ENCODE assay signal across 8 cellular contexts in the genomic region with DNA sequence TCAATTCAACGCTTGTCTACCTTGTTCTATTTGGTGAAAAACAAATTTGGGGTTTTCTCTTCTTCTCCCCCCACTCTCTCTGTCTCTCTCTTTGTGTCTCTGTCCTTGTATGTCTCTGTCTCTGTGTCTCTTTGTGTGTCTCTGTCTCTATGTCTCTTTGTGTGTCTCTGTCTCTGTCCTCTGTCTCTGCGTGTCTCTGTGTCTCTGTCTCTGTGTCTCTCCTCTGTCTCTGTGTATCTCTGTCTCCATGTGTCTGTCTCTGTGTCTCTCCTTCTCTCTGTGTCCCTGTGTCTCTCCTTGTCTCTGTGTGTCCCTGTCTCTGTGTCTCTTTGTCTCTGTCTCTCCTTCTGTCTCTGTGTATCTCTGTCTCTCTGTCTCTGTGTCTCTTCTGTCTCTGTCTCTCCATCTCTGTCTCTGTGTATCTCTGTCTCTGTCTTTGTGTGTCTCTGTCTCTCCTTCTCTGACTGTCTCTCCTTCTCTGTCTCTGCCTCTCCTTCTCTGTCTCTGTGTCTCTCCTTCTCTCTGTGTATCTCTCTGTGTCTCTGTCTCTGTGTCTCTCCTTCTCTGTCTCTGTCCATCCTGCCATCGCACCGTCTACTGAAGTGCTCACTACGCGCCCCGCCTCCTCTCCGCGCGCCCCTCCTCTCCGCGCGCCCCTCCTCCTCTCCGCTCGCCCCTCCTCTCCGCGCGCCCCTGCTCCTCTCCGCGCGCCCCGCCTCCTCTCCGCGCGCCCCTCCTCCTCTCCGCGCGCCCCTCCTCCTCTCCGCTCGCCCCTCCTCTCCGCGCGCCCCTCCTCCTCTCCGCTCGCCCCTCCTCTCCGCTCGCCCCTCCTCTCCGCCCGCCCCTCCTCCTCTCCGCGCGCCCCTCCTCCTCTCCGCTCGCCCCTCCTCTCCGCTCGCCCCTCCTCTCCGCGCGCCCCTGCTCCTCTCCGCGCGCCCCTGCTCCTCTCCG. TPM values are rescaled to one million over a fixed set of nuclear protein-coding genes. Genes with fewer than 3 reads are reported as not detected.
DNase-seq lines count a peak whose midpoint lies in the region; ATAC-seq, FAIRE-seq and TF ChIP-seq lines count a peak whose summit lies in the region.

No MANE protein-coding gene starts in this region.

- TF ChIP-seq EP300 in HepG2 (IDR thresholded peaks at IDR 0.05; ENCODE audit: low read depth in 2 of 2, low read length in 2 of 2) (no peak), HepG2 (CRISPR knock-in tag; IDR thresholded peaks at IDR 0.05; ENCODE audit: borderline replicate concordance) (no peak)

- no peak overlapping the region for H3K9ac ChIP-seq in HepG2 (ENCODE audit: insufficient read depth, low read depth, low read length)

- BruUV-seq in HepG2 (replicated peaks; lab: Mats Ljungman, UMichigan), result no TSS peak

- intact Hi-C loops in HepG2 (cut with micrococcal nuclease; ENCODE audit: unreplicated experiment) (no loop called here), upper lobe of right lung (cut with DNase I) (no loop called here), testis (cut with DNase I; ENCODE audit: low total_unique reads) (no loop called here)

- TF ChIP-seq CTCF in HepG2 (CRISPR knock-in tag; IDR thresholded peaks at IDR 0.05) (no peak), upper lobe of right lung (IDR thresholded peaks at IDR 0.05) (no peak), testis (IDR thresholded peaks at IDR 0.05) (no peak)

- H3K27ac ChIP-seq in HepG2 (ENCODE audit: extremely low read length, insufficient read depth, low read length) (no peak overlapping the region), upper lobe of right lung (no peak overlapping the region), testis (no peak overlapping the region)

- CTCF ChIA-PET in HepG2 (lab: Yijun Ruan, JAX; ENCODE audit: low intra/inter-chr PET ratio, low total read pairs), result no interaction called here

- peak overlapping the region; percentile 33 for H3K4me2 ChIP-seq in HepG2 (ENCODE audit: low read depth, low read length)

- H3K4me1 Mint-ChIP-seq in activated naive CD8-positive, alpha-beta T cell treated with anti-CD3 and anti-CD28 coated beads, Interleukin-2, amount 10 ng/mL, durations not matched to agents 7 days and 5 days, result peaks cover 22% of the 10 kb centered on the region

- peaks cover 49% of the 10 kb centered on the region for H3K27me3 Mint-ChIP-seq in activated naive CD8-positive, alpha-beta T cell treated with anti-CD3 and anti-CD28 coated beads, Interleukin-2, amount 10 ng/mL, durations not matched to agents 7 days and 5 days

- DNase-seq in EL (peak; percentile 63), NCI-H1417 treated with DMSO at 0.1 percent for 48 hours (lab: John Stamatoyannopoulos, UW) (peak; percentile 22), HepG2 (ENCODE audit: low spot score) (no peak), upper lobe of right lung (no peak), testis (no peak)
- no peak for DNase-seq in activated naive CD8-positive, alpha-beta T cell treated with anti-CD3 and anti-CD28 coated beads, Interleukin-2, amount 10 ng/mL, durations not matched to agents 7 days and 5 days

- H4K20me1 ChIP-seq in HepG2 (ENCODE audit: insufficient read depth, low read length), result no peaks in the 10 kb centered on the region

- TF ChIP-seq POLR2A in HepG2 (IDR thresholded peaks at IDR 0.05; ENCODE audit: insufficient read depth in 1 of 2, low read depth in 2 of 2, low read length in 2 of 2) (no peak), testis (IDR thresholded peaks at IDR 0.05) (no peak)

- H3K4me3 Mint-ChIP-seq in activated naive CD8-positive, alpha-beta T cell treated with anti-CD3 and anti-CD28 coated beads, Interleukin-2, amount 10 ng/mL, durations not matched to agents 7 days and 5 days, result peak overlapping the region; percentile 79

- POLR2A ChIA-PET in activated naive CD8-positive, alpha-beta T cell treated with anti-CD3 and anti-CD28 coated beads, Interleukin-2, amount 10 ng/mL, durations not matched to agents 7 days and 5 days (lab: Charles Lee), result no interaction called here
- POLR2A ChIA-PET in HepG2 (lab: Yijun Ruan, JAX), result no interaction called here

- TF ChIP-seq RAD21 in HepG2 (CRISPR knock-in tag; IDR thresholded peaks at IDR 0.05), result no peak

- ATAC-seq in activated naive CD8-positive, alpha-beta T cell treated with anti-CD3 and anti-CD28 coated beads, Interleukin-2, amount 10 ng/mL, durations not matched to agents 7 days and 5 days (ENCODE audit: low read depth), result no peak
- no peak for ATAC-seq in HepG2
- ATAC-seq in upper lobe of right lung, result no peak
- ATAC-seq in GM19023 (IDR thresholded peaks at IDR 0.05; ENCODE audit: unreplicated experiment), result no peak
- no peak for ATAC-seq in HG02840 (IDR thresholded peaks at IDR 0.05; ENCODE audit: low FRiP score, unreplicated experiment)

- WGBS in HepG2 (ENCODE audit: low lambda C conversion rate), result 8% methylated on average over 36 of the region's 53 CpGs
- 10 to 11% methylated on average over 14 to 18 of the region's 53 CpGs for WGBS in testis, 2 donors

- H3K36me3 Mint-ChIP-seq in activated naive CD8-positive, alpha-beta T cell treated with anti-CD3 and anti-CD28 coated beads, Interleukin-2, amount 10 ng/mL, durations not matched to agents 7 days and 5 days, result no peaks in the 10 kb centered on the region

- H2AFZ ChIP-seq in HepG2 (ENCODE audit: low read length), result no peak overlapping the region

- peaks cover 5 to 44% of the 10 kb centered on the region in 2 experiments; a peak in 4 of 5 replicates for H3K27me3 ChIP-seq in HepG2 (ENCODE audit: control insufficient read depth in 1 of 2, insufficient read depth in 2 of 2, low read length in 2 of 2)
- H3K27me3 ChIP-seq in upper lobe of right lung, result no peaks in the 10 kb centered on the region
- no peaks in the 10 kb centered on the region for H3K27me3 ChIP-seq in testis

- H3K9me3 Mint-ChIP-seq in activated naive CD8-positive, alpha-beta T cell treated with anti-CD3 and anti-CD28 coated beads, Interleukin-2, amount 10 ng/mL, durations not matched to agents 7 days and 5 days, result no peaks in the 10 kb centered on the region

- H3K9me3 ChIP-seq in HepG2 (ENCODE audit: low read length) (no peaks in the 10 kb centered on the region), upper lobe of right lung (no peaks in the 10 kb centered on the region), testis (no peaks in the 10 kb centered on the region)

- H3K27ac Mint-ChIP-seq in activated naive CD8-positive, alpha-beta T cell treated with anti-CD3 and anti-CD28 coated beads, Interleukin-2, amount 10 ng/mL, durations not matched to agents 7 days and 5 days, result no peak overlapping the region

- no peaks in the 10 kb centered on the region for H3K79me2 ChIP-seq in HepG2 (ENCODE audit: insufficient read depth, low read length)

- H3K4me1 ChIP-seq in HepG2 (ENCODE audit: insufficient read depth, low read length), result peaks cover 44% of the 10 kb centered on the region
- peaks cover 11% of the 10 kb centered on the region for H3K4me1 ChIP-seq in upper lobe of right lung
- no peaks in the 10 kb centered on the region for H3K4me1 ChIP-seq in testis

- in situ Hi-C loops in HepG2 (cut with HindIII; ENCODE audit: extremely low pct_ligation_motif_present, low pct_unique_long_range_greater_than_20kb), result no loop called here

- H3K4me3 ChIP-seq in HepG2 (replicated peaks in 1 of 3; ENCODE audit: insufficient read depth in 1 of 3, low read depth in 2 of 3, low read length in 3 of 3) (peak overlapping the region in 2 of 3 experiments; percentile 28 to 35; a peak in 4 of 6 replicates), upper lobe of right lung (peak overlapping the region; percentile 39), testis (peak overlapping the region in 1 of 2 donors; percentile 44)

- H3K36me3 ChIP-seq in HepG2 (replicated peaks in 1 of 2; ENCODE audit: control insufficient read depth in 1 of 2, insufficient read depth in 2 of 2, low read length in 2 of 2) (no peaks in the 10 kb centered on the region), upper lobe of right lung (no peaks in the 10 kb centered on the region), testis (ENCODE audit: low read depth, missing control alignments) (no peaks in the 10 kb centered on the region)

- FAIRE-seq in HepG2 (lab: Jason Lieb, UNC), result no peak

RNA-seq across cellular contexts. Expression of a gene that starts 12.8 kb away (rescaled TPM):
- not detected for total RNA-seq in activated naive CD8-positive, alpha-beta T cell treated with anti-CD3 and anti-CD28 coated beads, Interleukin-2, amount 10 ng/mL, durations not matched to agents 7 days and 5 days
- total RNA-seq in HepG2 (2016; rRNA removed; fragmentation: Illumina TruSeq; extraction: Trizol), result not detected in 2 replicates
- not detected in 2 replicates for total RNA-seq in HepG2 (2016; cell fraction: cytosol; rRNA removed; fragmentation: Illumina TruSeq; extraction: Trizol; ENCODE audit: low read depth)
- total RNA-seq in HepG2 (2016; cell fraction: insoluble cytoplasmic fraction; rRNA removed; fragmentation: Illumina TruSeq; extraction: Trizol), result not detected in 2 replicates
- not detected in 2 replicates for total RNA-seq in HepG2 (2016; cell fraction: membrane; rRNA removed; fragmentation: Illumina TruSeq; extraction: Trizol)
- not detected in 2 replicates for total RNA-seq in HepG2 (2016; cell fraction: nucleus; rRNA removed; fragmentation: Illumina TruSeq; extraction: Trizol)
- polyA plus RNA-seq in HepG2 (2011; rRNA removed), result 0.14 TPM in 1 of 2 replicates, not detected in the other
- 0.05 and 0.09 TPM in 2 replicates for polyA plus RNA-seq in HepG2 (2011; cell fraction: cytosol; rRNA removed)
- 0.57 TPM in 1 of 2 replicates, not detected in the other for polyA plus RNA-seq in HepG2 (2011; cell fraction: nucleus; rRNA removed)
- not detected in 2 replicates for polyA plus RNA-seq in HepG2 (2012)
- not detected in 2 replicates for polyA plus RNA-seq in HepG2 (2016; cell fraction: cytosol; fragmentation: Illumina TruSeq; extraction: Trizol; ENCODE audit: low read depth)
- not detected in 2 replicates for polyA plus RNA-seq in HepG2 (2016; cell fraction: insoluble cytoplasmic fraction; fragmentation: Illumina TruSeq; extraction: Trizol; ENCODE audit: low read depth)
- not detected in 2 replicates for polyA plus RNA-seq in HepG2 (2016; cell fraction: membrane; fragmentation: Illumina TruSeq; extraction: Trizol; ENCODE audit: low read depth)
- not detected in 2 replicates for polyA plus RNA-seq in HepG2 (2016; cell fraction: nucleus; fragmentation: Illumina TruSeq; extraction: Trizol; ENCODE audit: insufficient read depth, low read depth)
- polyA minus RNA-seq in HepG2 (2011; rRNA and poly(A)+ RNA removed; ENCODE audit: low replicate concordance), result not detected in 2 replicates
- polyA minus RNA-seq in HepG2 (2011; cell fraction: cytosol; rRNA and poly(A)+ RNA removed), result not detected in 2 replicates
- polyA minus RNA-seq in HepG2 (2011; cell fraction: nucleus; rRNA and poly(A)+ RNA removed), result not detected in 2 replicates
- total RNA-seq in upper lobe of right lung, result 1.8 TPM
- under 1 TPM in 1 of 2 donors, not detected in 1; 0.81 TPM for total RNA-seq in testis
- 1.6 TPM for polyA plus RNA-seq in testis (ENCODE audit: insufficient read depth, low read depth, low replicate concordance)

RNA-seq across cellular contexts. Expression of a gene that starts 21.0 kb away (rescaled TPM):
- total RNA-seq in activated naive CD8-positive, alpha-beta T cell treated with anti-CD3 and anti-CD28 coated beads, Interleukin-2, amount 10 ng/mL, durations not matched to agents 7 days and 5 days, result not detected
- total RNA-seq in HepG2 (2016; rRNA removed; fragmentation: Illumina TruSeq; extraction: Trizol), result not detected in 2 replicates
- not detected in 2 replicates for total RNA-seq in HepG2 (2016; cell fraction: cytosol; rRNA removed; fragmentation: Illumina TruSeq; extraction: Trizol; ENCODE audit: low read depth)
- not detected in 2 replicates for total RNA-seq in HepG2 (2016; cell fraction: insoluble cytoplasmic fraction; rRNA removed; fragmentation: Illumina TruSeq; extraction: Trizol)
- total RNA-seq in HepG2 (2016; cell fraction: membrane; rRNA removed; fragmentation: Illumina TruSeq; extraction: Trizol), result not detected in 2 replicates
- total RNA-seq in HepG2 (2016; cell fraction: nucleus; rRNA removed; fragmentation: Illumina TruSeq; extraction: Trizol), result not detected in 2 replicates
- polyA plus RNA-seq in HepG2 (2011; rRNA removed), result not detected in 2 replicates
- not detected in 2 replicates for polyA plus RNA-seq in HepG2 (2011; cell fraction: cytosol; rRNA removed)
- not detected in 2 replicates for polyA plus RNA-seq in HepG2 (2011; cell fraction: nucleus; rRNA removed)
- not detected in 2 replicates for polyA plus RNA-seq in HepG2 (2012)
- polyA plus RNA-seq in HepG2 (2016; cell fraction: cytosol; fragmentation: Illumina TruSeq; extraction: Trizol; ENCODE audit: low read depth), result not detected in 2 replicates
- not detected in 2 replicates for polyA plus RNA-seq in HepG2 (2016; cell fraction: insoluble cytoplasmic fraction; fragmentation: Illumina TruSeq; extraction: Trizol; ENCODE audit: low read depth)
- polyA plus RNA-seq in HepG2 (2016; cell fraction: membrane; fragmentation: Illumina TruSeq; extraction: Trizol; ENCODE audit: low read depth), result not detected in 2 replicates
- not detected in 2 replicates for polyA plus RNA-seq in HepG2 (2016; cell fraction: nucleus; fragmentation: Illumina TruSeq; extraction: Trizol; ENCODE audit: insufficient read depth, low read depth)
- not detected in 2 replicates for polyA minus RNA-seq in HepG2 (2011; rRNA and poly(A)+ RNA removed; ENCODE audit: low replicate concordance)
- polyA minus RNA-seq in HepG2 (2011; cell fraction: cytosol; rRNA and poly(A)+ RNA removed), result not detected in 2 replicates
- not detected in 2 replicates for polyA minus RNA-seq in HepG2 (2011; cell fraction: nucleus; rRNA and poly(A)+ RNA removed)
- total RNA-seq in upper lobe of right lung, result 0.55 TPM
- total RNA-seq in testis, result 1 to 10 TPM; 2.2 to 2.7 TPM
- polyA plus RNA-seq in testis (ENCODE audit: insufficient read depth, low read depth, low replicate concordance), result 3.0 TPM

Comparison
In these comparisons a context has a peak if more than half of its experiments do, and no peak if none do; other contexts are left out.
1. DNase-seq: peak in EL (single experiment) and NCI-H1417 treated with DMSO at 0.1 percent for 48 hours (single experiment); none in activated naive CD8-positive, alpha-beta T cell treated with anti-CD3 and anti-CD28 coated beads, Interleukin-2, amount 10 ng/mL, durations not matched to agents 7 days and 5 days (single experiment), HepG2 (single experiment), upper lobe of right lung (single experiment) and testis (single experiment).